Comparison of ENCODE assay signal across 1 cellular context in the genomic region with DNA sequence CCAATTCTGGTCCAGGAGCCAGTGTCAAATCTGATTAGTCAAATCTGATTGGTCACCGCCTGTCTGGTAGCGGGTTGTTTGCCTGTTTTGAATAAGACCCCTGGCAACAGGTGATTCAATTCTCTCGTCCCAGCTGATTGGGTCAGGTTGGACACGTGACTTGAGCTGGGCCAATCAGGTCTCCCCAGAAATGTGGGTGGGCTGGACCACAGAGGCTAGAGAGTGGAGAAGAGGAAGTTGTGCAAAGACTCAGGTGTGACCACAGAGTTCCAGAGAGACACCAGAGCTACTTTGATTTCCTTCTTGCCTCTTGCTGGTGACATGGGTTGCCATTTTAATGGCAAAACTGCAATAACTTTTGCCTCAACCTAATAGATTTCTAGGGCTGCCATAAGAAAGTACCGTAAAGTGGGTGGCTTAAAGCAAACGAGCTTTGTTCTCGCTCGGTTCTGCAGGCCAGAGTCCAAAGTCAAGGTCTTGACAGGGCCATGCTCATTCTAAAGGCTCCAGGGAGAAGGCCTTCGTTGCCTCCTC.
TF ChIP-seq lines count a peak whose summit lies in the region.

No MANE protein-coding gene starts in this region.

TF ChIP-seq in K562, 482 proteins besides CTCF, POLR2A, EP300 and RAD21 (continued from another document and continues in another):
- peak; percentile 52; the same call in 1 of the 2 replicates for TF ChIP-seq CEBPG (CRISPR knock-in tag; IDR thresholded peaks at IDR 0.05)
- TF ChIP-seq CEBPG (tag; conservative IDR thresholded peaks at IDR 0.05 in 1 of 2, IDR thresholded peaks at IDR 0.05 in 1 of 2): 0 out of 4 replicates have a peak, but pooled peaks of 1 of the 2 experiments have one; percentile 19
- no peak for TF ChIP-seq COPS2 (conservative IDR thresholded peaks at IDR 0.05)
- TF ChIP-seq, protein P1, sequence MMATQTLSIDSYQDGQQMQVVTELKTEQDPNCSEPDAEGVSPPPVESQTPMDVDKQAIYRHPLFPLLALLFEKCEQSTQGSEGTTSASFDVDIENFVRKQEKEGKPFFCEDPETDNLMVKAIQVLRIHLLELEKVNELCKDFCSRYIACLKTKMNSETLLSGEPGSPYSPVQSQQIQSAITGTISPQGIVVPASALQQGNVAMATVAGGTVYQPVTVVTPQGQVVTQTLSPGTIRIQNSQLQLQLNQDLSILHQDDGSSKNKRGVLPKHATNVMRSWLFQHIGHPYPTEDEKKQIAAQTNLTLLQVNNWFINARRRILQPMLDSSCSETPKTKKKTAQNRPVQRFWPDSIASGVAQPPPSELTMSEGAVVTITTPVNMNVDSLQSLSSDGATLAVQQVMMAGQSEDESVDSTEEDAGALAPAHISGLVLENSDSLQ (IDR thresholded peaks at IDR 0.05): peak; percentile 30; the same call in 1 of the 2 replicates
- TF ChIP-seq, protein P2, sequence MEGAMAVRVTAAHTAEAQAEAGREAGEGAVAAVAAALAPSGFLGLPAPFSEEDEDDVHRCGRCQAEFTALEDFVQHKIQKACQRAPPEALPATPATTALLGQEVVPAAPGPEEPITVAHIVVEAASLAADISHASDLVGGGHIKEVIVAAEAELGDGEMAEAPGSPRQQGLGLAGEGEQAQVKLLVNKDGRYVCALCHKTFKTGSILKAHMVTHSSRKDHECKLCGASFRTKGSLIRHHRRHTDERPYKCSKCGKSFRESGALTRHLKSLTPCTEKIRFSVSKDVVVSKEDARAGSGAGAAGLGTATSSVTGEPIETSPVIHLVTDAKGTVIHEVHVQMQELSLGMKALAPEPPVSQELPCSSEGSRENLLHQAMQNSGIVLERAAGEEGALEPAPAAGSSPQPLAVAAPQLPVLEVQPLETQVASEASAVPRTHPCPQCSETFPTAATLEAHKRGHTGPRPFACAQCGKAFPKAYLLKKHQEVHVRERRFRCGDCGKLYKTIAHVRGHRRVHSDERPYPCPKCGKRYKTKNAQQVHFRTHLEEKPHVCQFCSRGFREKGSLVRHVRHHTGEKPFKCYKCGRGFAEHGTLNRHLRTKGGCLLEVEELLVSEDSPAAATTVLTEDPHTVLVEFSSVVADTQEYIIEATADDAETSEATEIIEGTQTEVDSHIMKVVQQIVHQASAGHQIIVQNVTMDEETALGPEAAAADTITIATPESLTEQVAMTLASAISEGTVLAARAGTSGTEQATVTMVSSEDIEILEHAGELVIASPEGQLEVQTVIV (CRISPR knock-in tag; IDR thresholded peaks at IDR 0.05; ENCODE audit: borderline replicate concordance): no peak
- TF ChIP-seq, protein P3, sequence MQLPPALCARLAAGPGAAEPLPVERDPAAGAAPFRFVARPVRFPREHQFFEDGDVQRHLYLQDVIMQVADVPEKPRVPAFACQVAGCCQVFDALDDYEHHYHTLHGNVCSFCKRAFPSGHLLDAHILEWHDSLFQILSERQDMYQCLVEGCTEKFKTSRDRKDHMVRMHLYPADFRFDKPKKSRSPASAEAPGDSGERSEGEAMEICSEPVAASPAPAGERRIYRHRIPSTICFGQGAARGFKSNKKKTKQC (CRISPR knock-in tag; IDR thresholded peaks at IDR 0.05): no peak
- TF ChIP-seq, protein P4, sequence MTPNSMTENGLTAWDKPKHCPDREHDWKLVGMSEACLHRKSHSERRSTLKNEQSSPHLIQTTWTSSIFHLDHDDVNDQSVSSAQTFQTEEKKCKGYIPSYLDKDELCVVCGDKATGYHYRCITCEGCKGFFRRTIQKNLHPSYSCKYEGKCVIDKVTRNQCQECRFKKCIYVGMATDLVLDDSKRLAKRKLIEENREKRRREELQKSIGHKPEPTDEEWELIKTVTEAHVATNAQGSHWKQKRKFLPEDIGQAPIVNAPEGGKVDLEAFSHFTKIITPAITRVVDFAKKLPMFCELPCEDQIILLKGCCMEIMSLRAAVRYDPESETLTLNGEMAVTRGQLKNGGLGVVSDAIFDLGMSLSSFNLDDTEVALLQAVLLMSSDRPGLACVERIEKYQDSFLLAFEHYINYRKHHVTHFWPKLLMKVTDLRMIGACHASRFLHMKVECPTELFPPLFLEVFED (CRISPR knock-in tag; conservative IDR thresholded peaks at IDR 0.05): no peak
- TF ChIP-seq HDAC6 (IDR thresholded peaks at IDR 0.05; ENCODE audit: low read depth, low read length): no peak
- TF ChIP-seq PTRF (tag; IDR thresholded peaks at IDR 0.05): no peak
- TF ChIP-seq, protein P5, sequence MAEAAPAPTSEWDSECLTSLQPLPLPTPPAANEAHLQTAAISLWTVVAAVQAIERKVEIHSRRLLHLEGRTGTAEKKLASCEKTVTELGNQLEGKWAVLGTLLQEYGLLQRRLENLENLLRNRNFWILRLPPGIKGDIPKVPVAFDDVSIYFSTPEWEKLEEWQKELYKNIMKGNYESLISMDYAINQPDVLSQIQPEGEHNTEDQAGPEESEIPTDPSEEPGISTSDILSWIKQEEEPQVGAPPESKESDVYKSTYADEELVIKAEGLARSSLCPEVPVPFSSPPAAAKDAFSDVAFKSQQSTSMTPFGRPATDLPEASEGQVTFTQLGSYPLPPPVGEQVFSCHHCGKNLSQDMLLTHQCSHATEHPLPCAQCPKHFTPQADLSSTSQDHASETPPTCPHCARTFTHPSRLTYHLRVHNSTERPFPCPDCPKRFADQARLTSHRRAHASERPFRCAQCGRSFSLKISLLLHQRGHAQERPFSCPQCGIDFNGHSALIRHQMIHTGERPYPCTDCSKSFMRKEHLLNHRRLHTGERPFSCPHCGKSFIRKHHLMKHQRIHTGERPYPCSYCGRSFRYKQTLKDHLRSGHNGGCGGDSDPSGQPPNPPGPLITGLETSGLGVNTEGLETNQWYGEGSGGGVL (CRISPR knock-in tag; IDR thresholded peaks at IDR 0.05): no peak
- TF ChIP-seq RBM34 (IDR thresholded peaks at IDR 0.05; ENCODE audit: borderline replicate concordance, insufficient read depth, low read length): no peak
- TF ChIP-seq, protein P6, sequence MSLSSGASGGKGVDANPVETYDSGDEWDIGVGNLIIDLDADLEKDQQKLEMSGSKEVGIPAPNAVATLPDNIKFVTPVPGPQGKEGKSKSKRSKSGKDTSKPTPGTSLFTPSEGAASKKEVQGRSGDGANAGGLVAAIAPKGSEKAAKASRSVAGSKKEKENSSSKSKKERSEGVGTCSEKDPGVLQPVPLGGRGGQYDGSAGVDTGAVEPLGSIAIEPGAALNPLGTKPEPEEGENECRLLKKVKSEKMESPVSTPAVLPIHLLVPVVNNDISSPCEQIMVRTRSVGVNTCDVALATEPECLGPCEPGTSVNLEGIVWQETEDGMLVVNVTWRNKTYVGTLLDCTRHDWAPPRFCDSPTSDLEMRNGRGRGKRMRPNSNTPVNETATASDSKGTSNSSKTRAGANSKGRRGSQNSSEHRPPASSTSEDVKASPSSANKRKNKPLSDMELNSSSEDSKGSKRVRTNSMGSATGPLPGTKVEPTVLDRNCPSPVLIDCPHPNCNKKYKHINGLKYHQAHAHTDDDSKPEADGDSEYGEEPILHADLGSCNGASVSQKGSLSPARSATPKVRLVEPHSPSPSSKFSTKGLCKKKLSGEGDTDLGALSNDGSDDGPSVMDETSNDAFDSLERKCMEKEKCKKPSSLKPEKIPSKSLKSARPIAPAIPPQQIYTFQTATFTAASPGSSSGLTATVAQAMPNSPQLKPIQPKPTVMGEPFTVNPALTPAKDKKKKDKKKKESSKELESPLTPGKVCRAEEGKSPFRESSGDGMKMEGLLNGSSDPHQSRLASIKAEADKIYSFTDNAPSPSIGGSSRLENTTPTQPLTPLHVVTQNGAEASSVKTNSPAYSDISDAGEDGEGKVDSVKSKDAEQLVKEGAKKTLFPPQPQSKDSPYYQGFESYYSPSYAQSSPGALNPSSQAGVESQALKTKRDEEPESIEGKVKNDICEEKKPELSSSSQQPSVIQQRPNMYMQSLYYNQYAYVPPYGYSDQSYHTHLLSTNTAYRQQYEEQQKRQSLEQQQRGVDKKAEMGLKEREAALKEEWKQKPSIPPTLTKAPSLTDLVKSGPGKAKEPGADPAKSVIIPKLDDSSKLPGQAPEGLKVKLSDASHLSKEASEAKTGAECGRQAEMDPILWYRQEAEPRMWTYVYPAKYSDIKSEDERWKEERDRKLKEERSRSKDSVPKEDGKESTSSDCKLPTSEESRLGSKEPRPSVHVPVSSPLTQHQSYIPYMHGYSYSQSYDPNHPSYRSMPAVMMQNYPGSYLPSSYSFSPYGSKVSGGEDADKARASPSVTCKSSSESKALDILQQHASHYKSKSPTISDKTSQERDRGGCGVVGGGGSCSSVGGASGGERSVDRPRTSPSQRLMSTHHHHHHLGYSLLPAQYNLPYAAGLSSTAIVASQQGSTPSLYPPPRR (CRISPR knock-in tag; IDR thresholded peaks at IDR 0.05; ENCODE audit: borderline replicate concordance): no peak
- TF ChIP-seq NFIX (CRISPR knock-in tag; IDR thresholded peaks at IDR 0.05; ENCODE audit: low read depth): no peak
- no peak for TF ChIP-seq POLR3G (IDR thresholded peaks at IDR 0.05; ENCODE audit: extremely low read depth, insufficient read length, insufficient replicate concordance)
- TF ChIP-seq TEAD2 (tag; IDR thresholded peaks at IDR 0.05): no peak
- TF ChIP-seq BHLHE40 (IDR thresholded peaks at IDR 0.05; ENCODE audit: low read length): peak; percentile 65
- TF ChIP-seq TAF1 (IDR thresholded peaks at IDR 0.05; ENCODE audit: control insufficient read depth, extremely low read depth, insufficient read depth, low read length, severe bottlenecking): peak; percentile 13
- no peak for TF ChIP-seq ZFX (CRISPR knock-in tag; IDR thresholded peaks at IDR 0.05)
- TF ChIP-seq ZC3H11A (IDR thresholded peaks at IDR 0.05; ENCODE audit: low read depth, low read length): no peak
- TF ChIP-seq HNRNPK (IDR thresholded peaks at IDR 0.05; ENCODE audit: low read depth, low read length, poor library complexity, severe bottlenecking): no peak
- no peak for TF ChIP-seq MCM2 (IDR thresholded peaks at IDR 0.05; ENCODE audit: low read depth)
- no peak for TF ChIP-seq PHF20 (IDR thresholded peaks at IDR 0.05; ENCODE audit: partially characterized antibody)
- no peak for TF ChIP-seq RBM17 (IDR thresholded peaks at IDR 0.05; ENCODE audit: borderline replicate concordance, low read depth, low read length)
- TF ChIP-seq YBX1 (IDR thresholded peaks at IDR 0.05): no peak
- TF ChIP-seq, protein P7, sequence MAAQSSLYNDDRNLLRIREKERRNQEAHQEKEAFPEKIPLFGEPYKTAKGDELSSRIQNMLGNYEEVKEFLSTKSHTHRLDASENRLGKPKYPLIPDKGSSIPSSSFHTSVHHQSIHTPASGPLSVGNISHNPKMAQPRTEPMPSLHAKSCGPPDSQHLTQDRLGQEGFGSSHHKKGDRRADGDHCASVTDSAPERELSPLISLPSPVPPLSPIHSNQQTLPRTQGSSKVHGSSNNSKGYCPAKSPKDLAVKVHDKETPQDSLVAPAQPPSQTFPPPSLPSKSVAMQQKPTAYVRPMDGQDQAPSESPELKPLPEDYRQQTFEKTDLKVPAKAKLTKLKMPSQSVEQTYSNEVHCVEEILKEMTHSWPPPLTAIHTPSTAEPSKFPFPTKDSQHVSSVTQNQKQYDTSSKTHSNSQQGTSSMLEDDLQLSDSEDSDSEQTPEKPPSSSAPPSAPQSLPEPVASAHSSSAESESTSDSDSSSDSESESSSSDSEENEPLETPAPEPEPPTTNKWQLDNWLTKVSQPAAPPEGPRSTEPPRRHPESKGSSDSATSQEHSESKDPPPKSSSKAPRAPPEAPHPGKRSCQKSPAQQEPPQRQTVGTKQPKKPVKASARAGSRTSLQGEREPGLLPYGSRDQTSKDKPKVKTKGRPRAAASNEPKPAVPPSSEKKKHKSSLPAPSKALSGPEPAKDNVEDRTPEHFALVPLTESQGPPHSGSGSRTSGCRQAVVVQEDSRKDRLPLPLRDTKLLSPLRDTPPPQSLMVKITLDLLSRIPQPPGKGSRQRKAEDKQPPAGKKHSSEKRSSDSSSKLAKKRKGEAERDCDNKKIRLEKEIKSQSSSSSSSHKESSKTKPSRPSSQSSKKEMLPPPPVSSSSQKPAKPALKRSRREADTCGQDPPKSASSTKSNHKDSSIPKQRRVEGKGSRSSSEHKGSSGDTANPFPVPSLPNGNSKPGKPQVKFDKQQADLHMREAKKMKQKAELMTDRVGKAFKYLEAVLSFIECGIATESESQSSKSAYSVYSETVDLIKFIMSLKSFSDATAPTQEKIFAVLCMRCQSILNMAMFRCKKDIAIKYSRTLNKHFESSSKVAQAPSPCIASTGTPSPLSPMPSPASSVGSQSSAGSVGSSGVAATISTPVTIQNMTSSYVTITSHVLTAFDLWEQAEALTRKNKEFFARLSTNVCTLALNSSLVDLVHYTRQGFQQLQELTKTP (IDR thresholded peaks at IDR 0.05; ENCODE audit: low read depth in 1 of 2, partially characterized antibody in 2 of 2): no peak
- TF ChIP-seq, protein P8, sequence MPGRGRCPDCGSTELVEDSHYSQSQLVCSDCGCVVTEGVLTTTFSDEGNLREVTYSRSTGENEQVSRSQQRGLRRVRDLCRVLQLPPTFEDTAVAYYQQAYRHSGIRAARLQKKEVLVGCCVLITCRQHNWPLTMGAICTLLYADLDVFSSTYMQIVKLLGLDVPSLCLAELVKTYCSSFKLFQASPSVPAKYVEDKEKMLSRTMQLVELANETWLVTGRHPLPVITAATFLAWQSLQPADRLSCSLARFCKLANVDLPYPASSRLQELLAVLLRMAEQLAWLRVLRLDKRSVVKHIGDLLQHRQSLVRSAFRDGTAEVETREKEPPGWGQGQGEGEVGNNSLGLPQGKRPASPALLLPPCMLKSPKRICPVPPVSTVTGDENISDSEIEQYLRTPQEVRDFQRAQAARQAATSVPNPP (IDR thresholded peaks at IDR 0.05; ENCODE audit: borderline replicate concordance, insufficient read depth, insufficient read length): no peak
- TF ChIP-seq, protein P9, sequence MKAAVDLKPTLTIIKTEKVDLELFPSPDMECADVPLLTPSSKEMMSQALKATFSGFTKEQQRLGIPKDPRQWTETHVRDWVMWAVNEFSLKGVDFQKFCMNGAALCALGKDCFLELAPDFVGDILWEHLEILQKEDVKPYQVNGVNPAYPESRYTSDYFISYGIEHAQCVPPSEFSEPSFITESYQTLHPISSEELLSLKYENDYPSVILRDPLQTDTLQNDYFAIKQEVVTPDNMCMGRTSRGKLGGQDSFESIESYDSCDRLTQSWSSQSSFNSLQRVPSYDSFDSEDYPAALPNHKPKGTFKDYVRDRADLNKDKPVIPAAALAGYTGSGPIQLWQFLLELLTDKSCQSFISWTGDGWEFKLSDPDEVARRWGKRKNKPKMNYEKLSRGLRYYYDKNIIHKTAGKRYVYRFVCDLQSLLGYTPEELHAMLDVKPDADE (conservative IDR thresholded peaks at IDR 0.05; ENCODE audit: control insufficient read depth, low read depth, low read length): no peak
- TF ChIP-seq NCOA2 (IDR thresholded peaks at IDR 0.05; ENCODE audit: partially characterized antibody in 2 of 2): no peak
- TF ChIP-seq, protein P10, sequence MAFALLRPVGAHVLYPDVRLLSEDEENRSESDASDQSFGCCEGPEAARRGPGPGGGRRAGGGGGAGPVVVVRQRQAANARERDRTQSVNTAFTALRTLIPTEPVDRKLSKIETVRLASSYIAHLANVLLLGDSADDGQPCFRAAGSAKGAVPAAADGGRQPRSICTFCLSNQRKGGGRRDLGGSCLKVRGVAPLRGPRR (CRISPR knock-in tag; IDR thresholded peaks at IDR 0.05): no peak
- no peak for TF ChIP-seq ZNF644 (tag; IDR thresholded peaks at IDR 0.05; ENCODE audit: low read depth)
- TF ChIP-seq TCF7L2 (IDR thresholded peaks at IDR 0.05; ENCODE audit: low read depth, low read length): no peak
- no peak for TF ChIP-seq ZNF232 (CRISPR knock-in tag; IDR thresholded peaks at IDR 0.05)
- no peak for TF ChIP-seq SRSF7 (optimal IDR thresholded peaks at IDR 0.05; ENCODE audit: low read depth, low read length)
- no peak for TF ChIP-seq ZKSCAN3 (CRISPR knock-in tag; IDR thresholded peaks at IDR 0.05)
- TF ChIP-seq RBM22 (IDR thresholded peaks at IDR 0.05; ENCODE audit: low read depth, low read length, poor library complexity, severe bottlenecking): no peak
- TF ChIP-seq MEF2A (IDR thresholded peaks at IDR 0.05; ENCODE audit: control insufficient read depth, low read depth, low read length): no peak
- no peak for TF ChIP-seq FUS (optimal IDR thresholded peaks at IDR 0.05; ENCODE audit: low read depth, low read length)
- no peak for TF ChIP-seq ZNF830 (CRISPR knock-in tag; IDR thresholded peaks at IDR 0.05)
- TF ChIP-seq ZNF57 (CRISPR knock-in tag; IDR thresholded peaks at IDR 0.05): no peak
- no peak for TF ChIP-seq SMARCC2 (IDR thresholded peaks at IDR 0.05; ENCODE audit: low read depth)
- no peak for TF ChIP-seq SMAD2 (IDR thresholded peaks at IDR 0.05; ENCODE audit: low read depth, low read length)
